In genomic region chr6:44304282-44305199, GRCh38 we compare ENCODE assay signal across 8 cellular contexts. TPM values are rescaled to one million over a fixed set of nuclear protein-coding genes. Genes with fewer than 3 reads are reported as not detected.
DNase-seq lines count a peak whose midpoint lies in the region; ATAC-seq, FAIRE-seq and TF ChIP-seq lines count a peak whose summit lies in the region.

No MANE protein-coding gene starts in this region.

- no peaks in the 10 kb centered on the region for H3K36me3 ChIP-seq in hepatocyte (replicated peaks; ENCODE audit: insufficient read depth, low read depth)

- H3K4me3 ChIP-seq in AG09309 (ENCODE audit: control insufficient read depth, low read depth, low read length) (no peak overlapping the region), hepatocyte (no peak overlapping the region)

- H3K9me3 Mint-ChIP-seq in activated naive CD8-positive, alpha-beta T cell treated with anti-CD3 and anti-CD28 coated beads, Interleukin-2, amount 50 U/mL, for 24 hours = no peaks in the 10 kb centered on the region

- H3K36me3 Mint-ChIP-seq in activated naive CD8-positive, alpha-beta T cell treated with anti-CD3 and anti-CD28 coated beads, Interleukin-2, amount 50 U/mL, for 24 hours (ENCODE audit: low read depth) = peaks cover 28% of the 10 kb centered on the region

- ATAC-seq in activated naive CD8-positive, alpha-beta T cell treated with anti-CD3 and anti-CD28 coated beads, Interleukin-2, amount 50 U/mL, for 24 hours = peak; percentile 31
- no peak for ATAC-seq in HG03469 (IDR thresholded peaks at IDR 0.05; ENCODE audit: unreplicated experiment)

- no peaks in the 10 kb centered on the region for H3K4me1 Mint-ChIP-seq in activated naive CD8-positive, alpha-beta T cell treated with anti-CD3 and anti-CD28 coated beads, Interleukin-2, amount 50 U/mL, for 24 hours

- no peaks in the 10 kb centered on the region for H3K9me3 ChIP-seq in hepatocyte (ENCODE audit: low read depth)

- no peaks in the 10 kb centered on the region for H3K27me3 ChIP-seq in hepatocyte

- no peak overlapping the region for H3K27ac Mint-ChIP-seq in activated naive CD8-positive, alpha-beta T cell treated with anti-CD3 and anti-CD28 coated beads, Interleukin-2, amount 50 U/mL, for 24 hours

- H3K4me2 ChIP-seq in hepatocyte = no peak overlapping the region

- no peaks in the 10 kb centered on the region for H3K9me2 ChIP-seq in hepatocyte (replicated peaks; ENCODE audit: insufficient read depth)

- no peaks in the 10 kb centered on the region for H3K27me3 Mint-ChIP-seq in activated naive CD8-positive, alpha-beta T cell treated with anti-CD3 and anti-CD28 coated beads, Interleukin-2, amount 50 U/mL, for 24 hours

- no peak overlapping the region for H3K4me3 Mint-ChIP-seq in activated naive CD8-positive, alpha-beta T cell treated with anti-CD3 and anti-CD28 coated beads, Interleukin-2, amount 50 U/mL, for 24 hours

- FAIRE-seq in GM12892 (lab: Jason Lieb, UNC) = peak; percentile 75

- TF ChIP-seq POLR2A in GM12892 (IDR thresholded peaks at IDR 0.05; ENCODE audit: low read depth, low read length) = peak; percentile 19; the same call in 1 of the 2 replicates

- H4K20me1 ChIP-seq in hepatocyte (ENCODE audit: insufficient read depth, poor library complexity, severe bottlenecking) = no peaks in the 10 kb centered on the region

- DNase-seq in AG09309 (ENCODE audit: low read depth) = no peak
- DNase-seq in GM12892 (ENCODE audit: insufficient read length) = peak; percentile 62
- DNase-seq in RPMI7951 (ENCODE audit: low read depth) = peak; percentile 39
- peak; percentile 45 for DNase-seq in activated naive CD8-positive, alpha-beta T cell treated with anti-CD3 and anti-CD28 coated beads, Interleukin-2, amount 50 U/mL, for 24 hours
- peak; percentile 38 for DNase-seq in hepatocyte (ENCODE audit: low spot score)
- peak; percentile 26 to 36 for DNase-seq in stimulated activated CD4-positive, alpha-beta T cell treated with anti-CD3 and anti-CD28 coated beads, Interleukin-4, amount 100 ng/mL, for 4 hours
- no peak for DNase-seq in NCI-H1436 treated with DMSO at 0.1 percent for 48 hours (lab: John Stamatoyannopoulos, UW)

- H3K79me2 ChIP-seq in hepatocyte = no peaks in the 10 kb centered on the region

- WGBS in hepatocyte (ENCODE audit: low lambda C conversion rate, missing lambda C conversion rate) = 90% methylated on average over 25 of the region's 25 CpGs

- no peak overlapping the region for H2AFZ ChIP-seq in hepatocyte

- no peaks in the 10 kb centered on the region for H3K4me1 ChIP-seq in hepatocyte (ENCODE audit: insufficient read depth)

- no peak overlapping the region for H3K27ac ChIP-seq in hepatocyte

- TF ChIP-seq CTCF in AG09309 (IDR thresholded peaks at IDR 0.05; ENCODE audit: control insufficient read depth, insufficient read depth, low read depth, low read length, missing control alignments) (peak; percentile 74), hepatocyte (IDR thresholded peaks at IDR 0.05; ENCODE audit: poor library complexity) (peak; percentile 51)

RNA-seq across cellular contexts. Expression of gene AARS2, which starts 8.6 kb away (rescaled TPM):
- polyA plus RNA-seq in GM12892 (2012; ENCODE audit: missing spikeins) = 6.2 TPM
- 7.1 and 11.5 TPM in 2 replicates for total RNA-seq in RPMI7951 (2014; rRNA removed; shearing (Covaris generic))
- 8.8 and 12.6 TPM in 2 replicates for total RNA-seq in hepatocyte
- polyA plus RNA-seq in hepatocyte = 11.9 and 17.6 TPM in 2 replicates

RNA-seq across cellular contexts. Expression of gene TMEM151B, which starts 34.3 kb away (rescaled TPM):
- 0.61 TPM for polyA plus RNA-seq in GM12892 (2012; ENCODE audit: missing spikeins)
- total RNA-seq in RPMI7951 (2014; rRNA removed; shearing (Covaris generic)) = 0.12 TPM in 1 of 2 replicates, not detected in the other
- 0.30 and 0.44 TPM in 2 replicates for total RNA-seq in hepatocyte
- polyA plus RNA-seq in hepatocyte = 0.30 and 1.0 TPM in 2 replicates

RNA-seq across cellular contexts. Expression of gene SPATS1, which starts 37.9 kb away (rescaled TPM):
- not detected for polyA plus RNA-seq in GM12892 (2012; ENCODE audit: missing spikeins)
- total RNA-seq in RPMI7951 (2014; rRNA removed; shearing (Covaris generic)) = not detected in 2 replicates
- total RNA-seq in hepatocyte = not detected in 2 replicates
- polyA plus RNA-seq in hepatocyte = not detected in 2 replicates

RNA-seq across cellular contexts. Expression of gene NFKBIE, which starts 39.2 kb away (rescaled TPM):
- 60.4 TPM for polyA plus RNA-seq in GM12892 (2012; ENCODE audit: missing spikeins)
- total RNA-seq in RPMI7951 (2014; rRNA removed; shearing (Covaris generic)) = 14.7 and 23.0 TPM in 2 replicates
- 13.2 and 16.7 TPM in 2 replicates for total RNA-seq in hepatocyte
- polyA plus RNA-seq in hepatocyte = 9.6 and 14.0 TPM in 2 replicates

RNA-seq across cellular contexts. Expression of gene SLC35B2, which starts 47.2 kb away (rescaled TPM):
- 38.8 TPM for polyA plus RNA-seq in GM12892 (2012; ENCODE audit: missing spikeins)
- 86.2 and 101 TPM in 2 replicates for total RNA-seq in RPMI7951 (2014; rRNA removed; shearing (Covaris generic))
- total RNA-seq in hepatocyte = 73.0 and 74.1 TPM in 2 replicates
- polyA plus RNA-seq in hepatocyte = 92.9 and 104 TPM in 2 replicates

Comparison
In these comparisons a context has a peak if more than half of its experiments do, and no peak if none do; other contexts are left out.
1. DNase-seq: peak in GM12892 (single experiment), RPMI7951 (single experiment), activated naive CD8-positive, alpha-beta T cell treated with anti-CD3 and anti-CD28 coated beads, Interleukin-2, amount 50 U/mL, for 24 hours (single experiment), hepatocyte (single experiment) and stimulated activated CD4-positive, alpha-beta T cell treated with anti-CD3 and anti-CD28 coated beads, Interleukin-4, amount 100 ng/mL, for 4 hours (2 of 2); none in AG09309 (single experiment) and NCI-H1436 treated with DMSO at 0.1 percent for 48 hours (single experiment).